Comparison of ENCODE assay signal across 23 cellular contexts in genomic region chr13:50406831-50407230, GRCh38.
"Had no signal": no experiment of that assay in that cellular context is flagged by ENCODE, and none has a peak within 500 bp of the region (broad histone marks: within the 10 kb centered on the region; RNA-seq: fewer than 3 reads in every experiment).

No MANE protein-coding gene starts in this region.

- H3K27me3 ChIP-seq: esophagus muscularis mucosa, left lung, pancreas, tibial nerve had no signal

- H3K36me3 ChIP-seq: esophagus muscularis mucosa, left lung, pancreas, tibial nerve had no signal

- H3K27ac ChIP-seq: coronary artery, esophagus muscularis mucosa, left lung, pancreas, tibial nerve had no signal

- H3K9me3 ChIP-seq: esophagus muscularis mucosa, left lung, pancreas, tibial nerve had no signal

- H3K4me1 ChIP-seq: pancreas had no signal

- H3K36me3 Mint-ChIP-seq: activated CD4-positive, alpha-beta memory T cell treated with anti-CD3 and anti-CD28 coated beads for 36 hours; activated naive CD4-positive, alpha-beta T cell treated with anti-CD3 and anti-CD28 coated beads, Interleukin-2, amount 10 ng/mL, durations not matched to agents 7 days and 5 days; naive thymus-derived CD8-positive, alpha-beta T cell had no signal

- DNase-seq: activated CD4-positive, alpha-beta memory T cell treated with anti-CD3 and anti-CD28 coated beads for 36 hours; activated CD4-positive, alpha-beta T cell treated with anti-CD3 and anti-CD28 coated beads for 4 hours; activated CD4-positive, CD25-positive, alpha-beta regulatory T cell; activated effector memory CD4-positive, alpha-beta T cell treated with Interleukin-2 at 50 U/mL for 16 hours; activated naive CD4-positive, alpha-beta T cell treated with anti-CD3 and anti-CD28 coated beads, Interleukin-2, amount 10 ng/mL, durations not matched to agents 7 days and 5 days; activated naive CD8-positive, alpha-beta T cell treated with anti-CD3 and anti-CD28 coated beads, Interleukin-2, amount 50 U/mL, for 24 hours; activated T-cell treated with anti-CD3 and anti-CD28 coated beads, Interleukin-2, amount 50 U/mL, for 48 hours; cerebellar nuclear complex; glutamatergic neuron; hippocampal formation; kidney glomerular epithelial cell; left lung; naive thymus-derived CD8-positive, alpha-beta T cell; pancreas; right cardiac atrium; stimulated activated CD4-positive, alpha-beta T cell treated with anti-CD3 and anti-CD28 coated beads, Interleukin-4, amount 100 ng/mL, for 24 hours; substantia nigra had no signal

- H3K4me3 Mint-ChIP-seq: activated CD4-positive, alpha-beta memory T cell treated with anti-CD3 and anti-CD28 coated beads for 36 hours; activated naive CD4-positive, alpha-beta T cell treated with anti-CD3 and anti-CD28 coated beads, Interleukin-2, amount 10 ng/mL, durations not matched to agents 7 days and 5 days; activated naive CD8-positive, alpha-beta T cell treated with anti-CD3 and anti-CD28 coated beads, Interleukin-2, amount 50 U/mL, for 24 hours; mesothelial cell of epicardium; naive thymus-derived CD8-positive, alpha-beta T cell; stimulated activated naive CD8-positive, alpha-beta T cell treated with anti-CD3 and anti-CD28 coated beads, Interleukin-15, Interleukin-2, amounts not matched to agents 100 ng/mL and 50 ng/mL, for 24 hours had no signal

- H3K4me1 Mint-ChIP-seq: activated naive CD4-positive, alpha-beta T cell treated with anti-CD3 and anti-CD28 coated beads, Interleukin-2, amount 10 ng/mL, durations not matched to agents 7 days and 5 days had no signal

- H3K9me3 Mint-ChIP-seq: activated CD4-positive, alpha-beta memory T cell treated with anti-CD3 and anti-CD28 coated beads for 36 hours; activated naive CD4-positive, alpha-beta T cell treated with anti-CD3 and anti-CD28 coated beads, Interleukin-2, amount 10 ng/mL, durations not matched to agents 7 days and 5 days; activated naive CD8-positive, alpha-beta T cell treated with anti-CD3 and anti-CD28 coated beads, Interleukin-2, amount 50 U/mL, for 24 hours; mesothelial cell of epicardium; naive thymus-derived CD8-positive, alpha-beta T cell; stimulated activated naive CD8-positive, alpha-beta T cell treated with anti-CD3 and anti-CD28 coated beads, Interleukin-15, Interleukin-2, amounts not matched to agents 100 ng/mL and 50 ng/mL, for 24 hours had no signal

- H3K4me3 ChIP-seq: coronary artery, esophagus muscularis mucosa, left lung, lung, pancreas, tibial nerve had no signal

- H3K27ac Mint-ChIP-seq: activated CD4-positive, alpha-beta memory T cell treated with anti-CD3 and anti-CD28 coated beads for 36 hours; activated naive CD4-positive, alpha-beta T cell treated with anti-CD3 and anti-CD28 coated beads, Interleukin-2, amount 10 ng/mL, durations not matched to agents 7 days and 5 days; activated naive CD8-positive, alpha-beta T cell treated with anti-CD3 and anti-CD28 coated beads, Interleukin-2, amount 50 U/mL, for 24 hours; mesothelial cell of epicardium; naive thymus-derived CD8-positive, alpha-beta T cell; stimulated activated naive CD8-positive, alpha-beta T cell treated with anti-CD3 and anti-CD28 coated beads, Interleukin-15, Interleukin-2, amounts not matched to agents 100 ng/mL and 50 ng/mL, for 24 hours had no signal
